In the genomic region with DNA sequence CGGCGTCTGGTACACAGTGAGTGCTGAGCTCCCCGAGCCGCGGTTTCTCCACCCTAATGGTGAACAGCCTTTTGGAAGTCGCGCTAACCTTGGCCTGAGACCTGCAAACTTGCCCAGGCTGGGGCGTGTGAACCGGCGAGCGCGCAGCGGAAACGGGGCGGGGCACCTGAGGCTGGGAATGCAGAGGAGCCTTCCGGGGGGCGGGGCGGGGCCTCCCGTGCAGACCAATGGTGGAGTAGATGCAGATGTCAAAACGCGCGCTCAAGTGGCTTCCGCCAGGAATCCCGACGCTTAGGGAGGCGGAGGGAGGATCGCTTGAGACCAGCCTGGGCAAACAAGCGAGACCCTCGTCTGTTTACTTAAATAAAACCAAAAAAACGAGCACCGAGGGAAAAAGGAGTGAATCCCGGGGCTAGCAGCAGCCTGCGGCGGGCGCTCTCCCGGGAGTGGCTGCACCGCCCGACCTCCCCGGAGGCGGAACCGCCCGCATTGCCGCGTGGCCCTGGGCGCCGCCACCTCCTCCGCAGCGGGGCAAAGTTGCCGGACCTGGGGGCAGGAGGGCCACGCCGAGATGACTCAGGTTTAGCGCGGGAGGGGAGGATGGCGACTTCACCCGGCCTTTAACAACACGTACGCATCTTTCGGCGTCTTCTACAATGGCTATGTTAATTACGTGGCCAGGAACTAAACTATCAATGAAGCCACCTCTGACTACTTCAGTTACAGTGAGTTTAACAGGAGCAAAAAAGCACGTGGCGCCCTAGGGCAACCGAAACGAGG, we compare ENCODE assay signal across 8 cellular contexts.
DNase-seq lines count a peak whose midpoint lies in the region; ATAC-seq, FAIRE-seq and TF ChIP-seq lines count a peak whose summit lies in the region.

No MANE protein-coding gene starts in this region.

- H3K27ac Mint-ChIP-seq in nephron = peak overlapping the region; percentile 88 to 95 (median 90)

- peak; percentile 50; the same call in 1 of the 2 replicates for TF ChIP-seq POLR2A in H54 (IDR thresholded peaks at IDR 0.05; ENCODE audit: low read depth, low read length)

- H3K27me3 Mint-ChIP-seq in nephron (ENCODE audit: low read depth) = peaks cover 14% of the 10 kb centered on the region

- TF ChIP-seq CTCF in LNCaP clone FGC (IDR thresholded peaks at IDR 0.05; ENCODE audit: control insufficient read depth, extremely low read depth, insufficient read depth) (no peak), fibroblast of pulmonary artery (IDR thresholded peaks at IDR 0.05; ENCODE audit: low read length, missing control alignments) (no peak), nephron (IDR thresholded peaks at IDR 0.05; ENCODE audit: unreplicated experiment in 3 of 3) (no peak)

- peak; percentile 98 for DNase-seq in ELF-1 (ENCODE audit: low read depth, low spot score)
- DNase-seq in H54 (ENCODE audit: insufficient read length, low spot score) = peak; percentile 88
- DNase-seq in LNCaP clone FGC (ENCODE audit: low read depth) = peak; percentile 81
- DNase-seq in RKO (ENCODE audit: low spot score) = peak; percentile 97
- DNase-seq in activated T-helper 1 cell treated with Interleukin-2 at 50 U/mL for 16 hours (ENCODE audit: low read depth) = peak; percentile 84
- DNase-seq in fibroblast of pulmonary artery (ENCODE audit: low read depth) = peak; percentile 87
- DNase-seq in stimulated activated naive CD8-positive, alpha-beta T cell treated with anti-CD3 and anti-CD28 coated beads, Interleukin-15, Interleukin-2, amounts not matched to agents 100 U/mL and 50 U/mL, for 24 hours = peak; percentile 98

- no peak for FAIRE-seq in H54 (lab: Jason Lieb, UNC)

- H3K4me3 ChIP-seq in LNCaP clone FGC (ENCODE audit: low read depth, low read length) (peak overlapping the region; percentile 68), fibroblast of pulmonary artery (replicated peaks; ENCODE audit: low read depth, low read length) (peak overlapping the region; percentile 72)

- H3K4me1 Mint-ChIP-seq in nephron = peaks cover 36% of the 10 kb centered on the region

- ATAC-seq in stimulated activated naive CD8-positive, alpha-beta T cell treated with anti-CD3 and anti-CD28 coated beads, Interleukin-15, Interleukin-2, amounts not matched to agents 100 U/mL and 50 U/mL, for 24 hours = peak; percentile 65

- H3K9me3 Mint-ChIP-seq in nephron = no peaks in the 10 kb centered on the region

- peaks cover 9% of the 10 kb centered on the region for H3K36me3 Mint-ChIP-seq in nephron (ENCODE audit: low read depth)

- peak overlapping the region; percentile 96 to 100 (median 98) for H3K4me3 Mint-ChIP-seq in nephron

Comparison
In these comparisons a context has a peak if more than half of its experiments do, and no peak if none do; other contexts are left out.
1. Peak in every context shown above with its lines: DNase-seq, ATAC-seq and H3K4me3 ChIP-seq.